Comparison of ENCODE assay signal across 1 cellular context in the genomic region with DNA sequence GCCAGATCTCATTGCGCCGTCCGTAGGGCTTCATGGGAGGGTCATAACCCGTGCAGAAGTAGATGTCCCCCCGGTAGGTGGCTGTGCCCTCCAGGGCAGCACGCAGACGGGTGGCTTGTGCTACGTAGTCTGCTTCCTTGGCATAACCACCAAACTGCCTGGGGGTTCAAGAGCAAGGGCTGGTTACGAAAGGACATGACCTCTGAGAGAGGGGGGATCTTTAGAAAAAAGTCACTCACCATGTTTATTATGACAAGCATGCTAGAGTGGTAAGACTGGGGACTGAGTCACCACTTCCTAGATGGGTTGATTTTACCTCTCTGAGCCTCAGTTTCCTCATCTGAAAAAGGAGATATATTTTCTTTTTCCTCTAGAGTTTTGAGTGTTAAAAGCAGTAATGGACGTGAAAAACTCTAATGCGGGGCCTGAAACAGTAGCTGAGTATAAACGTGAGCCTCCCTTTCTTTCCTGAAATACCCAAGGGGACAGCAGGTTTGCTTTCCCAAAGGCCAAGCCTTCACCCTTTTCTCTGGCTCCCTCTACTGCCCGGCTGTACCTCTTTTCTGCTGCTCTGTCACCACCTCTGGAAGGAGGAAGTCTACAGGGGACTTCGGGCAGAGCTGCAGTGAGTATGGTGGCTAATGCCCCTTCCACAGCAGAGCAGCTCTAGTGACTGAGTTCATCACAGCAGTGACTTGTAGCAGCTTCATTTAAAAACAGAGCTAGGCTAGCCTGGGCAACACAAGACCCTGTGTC.
TF ChIP-seq lines count a peak whose summit lies in the region.

No MANE protein-coding gene starts in this region.

TF ChIP-seq in GM23338, 12 proteins besides CTCF, POLR2A, EP300 and RAD21 (continued from another document):
- TF ChIP-seq REST (IDR thresholded peaks at IDR 0.05; ENCODE audit: unreplicated experiment): no peak
- no peak for TF ChIP-seq STAT1 (IDR thresholded peaks at IDR 0.05; ENCODE audit: unreplicated experiment)
- TF ChIP-seq JUNB (IDR thresholded peaks at IDR 0.05; ENCODE audit: unreplicated experiment): no peak
- TF ChIP-seq ZNF462 (CRISPR knock-in tag; IDR thresholded peaks at IDR 0.05): no peak
- TF ChIP-seq EZH2phosphoT487 (IDR thresholded peaks at IDR 0.05; ENCODE audit: unreplicated experiment): no peak
- no peak for TF ChIP-seq CREB1 (CRISPR knock-in tag; IDR thresholded peaks at IDR 0.05; ENCODE audit: low read depth)
- TF ChIP-seq EZH2 (IDR thresholded peaks at IDR 0.05; ENCODE audit: low read depth, unreplicated experiment): no peak
- no peak for TF ChIP-seq POLR2AphosphoS5 (IDR thresholded peaks at IDR 0.05; ENCODE audit: low read depth)
